ENCODE assay signal across 20 cellular contexts in genomic region chr6:106122306-106122940, GRCh38. TPM values are rescaled to one million over a fixed set of nuclear protein-coding genes. Genes with fewer than 3 reads are reported as not detected.
DNase-seq lines count a peak whose midpoint lies in the region; ATAC-seq and TF ChIP-seq lines count a peak whose summit lies in the region.
"Had no signal": no experiment of that assay in that cellular context is flagged by ENCODE, and none has a peak within 500 bp of the region (broad histone marks: within the 10 kb centered on the region; RNA-seq: fewer than 3 reads in every experiment).

No MANE protein-coding gene starts in this region.

- no peak overlapping the region for H2BK120ac ChIP-seq in H9 (ENCODE audit: low read depth, low read length, poor library complexity, severe bottlenecking)

- TF ChIP-seq CTCF in NB4 (IDR thresholded peaks at IDR 0.05; ENCODE audit: low read depth, low read length), result no peak
- no peak for TF ChIP-seq CTCF in nephron progenitor cell (IDR thresholded peaks at IDR 0.05)
- TF ChIP-seq CTCF in H9 (conservative IDR thresholded peaks at IDR 0.05), result no peak
- TF ChIP-seq CTCF in chondrocyte (IDR thresholded peaks at IDR 0.05), result no peak

- no peak overlapping the region for H3K56ac ChIP-seq in H9 (ENCODE audit: insufficient read length, low read depth, low read length)

- H3K23me2 ChIP-seq in H9 (ENCODE audit: insufficient read length, low read depth, low read length, poor library complexity, severe bottlenecking), result no peaks in the 10 kb centered on the region

- H3K4me1 ChIP-seq in H9 (ENCODE audit: insufficient read depth, low read length), result peaks cover 4% of the 10 kb centered on the region; the same call in 1 of the 2 replicates

- H3K9ac ChIP-seq in H9 (ENCODE audit: extremely low read depth, insufficient read length, low read length), result no peak overlapping the region
- H3K9ac ChIP-seq: SK-N-SH had no signal

- peak in 2 of 3 experiments; percentile 39 to 78 for DNase-seq in NCI-H1417 (lab: John Stamatoyannopoulos, UW)
- no peak for DNase-seq in NCI-H1417 treated with DMSO at 0.1 percent for 48 hours (lab: John Stamatoyannopoulos, UW)
- DNase-seq in NB4 (ENCODE audit: low read depth), result peak; percentile 53
- peak; percentile 43 for DNase-seq in NCI-H69 (lab: John Stamatoyannopoulos, UW)
- DNase-seq in nephron progenitor cell, result no peak
- DNase-seq in H9, result no peak
- DNase-seq in chondrocyte (ENCODE audit: low spot score), result no peak
- DNase-seq: CD8-positive, alpha-beta T cell; DND-41; NCI-H2081; NCI-H345; Peyer's patch; SHP77; SK-N-SH; T-cell had no signal

- H3K4ac ChIP-seq in H9 (ENCODE audit: low read depth, low read length), result no peak overlapping the region

- H3K9me3 Mint-ChIP-seq in nephron progenitor cell (peaks cover 10% of the 10 kb centered on the region), H9 (no peaks in the 10 kb centered on the region), chondrocyte (ENCODE audit: low read depth) (no peaks in the 10 kb centered on the region)
- H3K9me3 Mint-ChIP-seq: CD8-positive, alpha-beta T cell; IgD-negative memory B cell; T-cell had no signal

- H3K36me3 Mint-ChIP-seq in nephron progenitor cell (ENCODE audit: low read depth) (peaks cover 5% of the 10 kb centered on the region), H9 (ENCODE audit: insufficient read depth in 1 of 3, low read depth in 3 of 3) (no peaks in the 10 kb centered on the region; a peak in 1 of 7 replicates), chondrocyte (ENCODE audit: low read depth) (no peaks in the 10 kb centered on the region)
- H3K36me3 Mint-ChIP-seq: CD8-positive, alpha-beta T cell; T-cell had no signal

- H3K27ac Mint-ChIP-seq in nephron progenitor cell (peak overlapping the region; percentile 62), H9 (no peak overlapping the region), chondrocyte (ENCODE audit: unreplicated experiment) (no peak overlapping the region)
- H3K27ac Mint-ChIP-seq: B cell; CD8-positive, alpha-beta T cell; IgD-negative memory B cell; T-cell had no signal

- no peak overlapping the region for H2AFZ ChIP-seq in H9 (ENCODE audit: low read length)

- H4K5ac ChIP-seq in H9 (ENCODE audit: insufficient read length, low read depth, low read length), result no peak overlapping the region

- no peak overlapping the region for H2BK5ac ChIP-seq in H9 (ENCODE audit: insufficient read length, low read length)

- TF ChIP-seq POLR2A in NB4 (IDR thresholded peaks at IDR 0.05; ENCODE audit: extremely low read depth, insufficient read length), result no peak

- H3K18ac ChIP-seq in H9 (ENCODE audit: insufficient read length, low read depth, low read length), result no peak overlapping the region

- no peak overlapping the region for H2BK20ac ChIP-seq in H9 (ENCODE audit: low read depth, low read length, poor library complexity, severe bottlenecking)

- no peak overlapping the region for H3K4me3 ChIP-seq in NB4 (ENCODE audit: low read depth, low read length)
- H3K4me3 ChIP-seq: GM12878, Peyer's patch had no signal

- no peak overlapping the region for H2BK15ac ChIP-seq in H9 (ENCODE audit: low read depth, low read length)

- H3K79me2 ChIP-seq in H9 (ENCODE audit: insufficient read depth, low read length), result no peaks in the 10 kb centered on the region

- ATAC-seq in GM21526 (IDR thresholded peaks at IDR 0.05; ENCODE audit: low FRiP score, unreplicated experiment), result no peak
- ATAC-seq: CD8-positive, alpha-beta T cell; T-cell had no signal

- H3K4me1 Mint-ChIP-seq in nephron progenitor cell (peaks cover 63% of the 10 kb centered on the region), H9 (peaks cover 4 to 10% of the 10 kb centered on the region in 2 experiments; a peak in 3 of 4 replicates), chondrocyte (ENCODE audit: low read depth) (no peaks in the 10 kb centered on the region)

- no peaks in the 10 kb centered on the region for H4K20me1 ChIP-seq in H9 (ENCODE audit: control insufficient read depth, insufficient read depth, insufficient read length)

- H3K27ac ChIP-seq in H9 (ENCODE audit: insufficient read length, low read depth, low read length), result no peak overlapping the region
- H3K27ac ChIP-seq: 22Rv1, Peyer's patch had no signal

- no peak overlapping the region for H2AK5ac ChIP-seq in H9 (ENCODE audit: insufficient read length, low read length)

- H2BK12ac ChIP-seq in H9 (ENCODE audit: insufficient read length, low read depth, low read length), result no peak overlapping the region

- no peaks in the 10 kb centered on the region for H3K27me3 ChIP-seq in H9 (ENCODE audit: insufficient read depth, low read length)
- H3K27me3 ChIP-seq: Peyer's patch had no signal

- H3K4me3 Mint-ChIP-seq in nephron progenitor cell (no peak overlapping the region), H9 (no peak overlapping the region), chondrocyte (ENCODE audit: unreplicated experiment) (no peak overlapping the region)
- H3K4me3 Mint-ChIP-seq: B cell; CD8-positive, alpha-beta T cell; IgD-negative memory B cell; T-cell had no signal

- H4K91ac ChIP-seq in H9 (ENCODE audit: insufficient read length, low read depth, low read length), result no peak overlapping the region

- H3K23ac ChIP-seq in H9 (ENCODE audit: insufficient read length, low read depth, low read length), result no peak overlapping the region

- no peaks in the 10 kb centered on the region for H3K9me3 ChIP-seq in H9 (ENCODE audit: control insufficient read depth, low read depth, low read length)
- H3K9me3 ChIP-seq: Peyer's patch, SK-N-SH had no signal

- H3K27me3 Mint-ChIP-seq in nephron progenitor cell (ENCODE audit: low read depth, poor library complexity) (peaks cover 11% of the 10 kb centered on the region), H9 (ENCODE audit: low read depth) (no peaks in the 10 kb centered on the region), chondrocyte (ENCODE audit: low read depth) (peaks cover 2% of the 10 kb centered on the region)
- H3K27me3 Mint-ChIP-seq: B cell, IgD-negative memory B cell had no signal

- H3T11ph ChIP-seq in H9 (ENCODE audit: low read length), result no peak overlapping the region

- H3K14ac ChIP-seq in H9 (ENCODE audit: insufficient read depth, low read length), result no peak overlapping the region; the same call in 1 of the 2 replicates

- H4K8ac ChIP-seq in H9 (replicated peaks; ENCODE audit: insufficient read length, low read depth, low read length), result no peak overlapping the region

- H3K4me2 ChIP-seq in H9 (ENCODE audit: insufficient read depth, insufficient read length, low read length), result no peak overlapping the region
- H3K4me2 ChIP-seq: SK-N-SH had no signal

- WGBS in H9 (ENCODE audit: extremely low coverage, insufficient read length, low lambda C conversion rate), result no CpG with 5 or more reads among the region's 7 CpGs

- H3K79me1 ChIP-seq in H9 (ENCODE audit: insufficient read depth, low read depth, low read length, poor library complexity, severe bottlenecking), result no peaks in the 10 kb centered on the region

RNA-seq across cellular contexts. Expression of gene PRDM1, which starts 36.3 kb away (rescaled TPM):
- total RNA-seq in H9 (2021), result 2.3 and 2.9 TPM in 2 replicates
- total RNA-seq in chondrocyte, result 0.08 to 0.15 TPM (median 0.15 TPM) in 3 replicates

Comparison
In these comparisons a context has a peak if more than half of its experiments do, and no peak if none do; other contexts are left out.
1. DNase-seq: peak in NCI-H1417 (2 of 3), NB4 (single experiment) and NCI-H69 (single experiment); none in NCI-H1417 treated with DMSO at 0.1 percent for 48 hours (single experiment), nephron progenitor cell (single experiment), H9 (single experiment) and chondrocyte (single experiment).